Comparison of ENCODE assay signal across 8 cellular contexts in genomic region chr7:67000601-67001258, GRCh38. TPM values are rescaled to one million over a fixed set of nuclear protein-coding genes. Genes with fewer than 3 reads are reported as not detected.
A peak's percentile ranks its signal among the peaks of the same experiment; 100 is the strongest.
DNase-seq lines count a peak whose midpoint lies in the region; ATAC-seq, FAIRE-seq and TF ChIP-seq lines count a peak whose summit lies in the region.
"Not testable (repeated sequence)": the region's sequence is repeated elsewhere in the genome, so short reads cannot be mapped to it uniquely, and the experiment has no call there.

No MANE protein-coding gene starts in this region.

- 42% methylated on average over 4 of the region's 5 CpGs for WGBS in GM12878 (ENCODE audit: insufficient coverage, insufficient replicate concordance, low lambda C conversion rate, missing lambda C conversion rate)
- no CpG with 5 or more reads among the region's 5 CpGs for WGBS in mesenchymal stem cell

- not testable (repeated sequence) for H4K8ac ChIP-seq in mesenchymal stem cell (ENCODE audit: low read length)

- TF ChIP-seq CTCF in GM12878 (IDR thresholded peaks at IDR 0.05 in 2 of 3, conservative IDR thresholded peaks at IDR 0.05 in 1 of 3; ENCODE audit: control insufficient read depth in 2 of 3, extremely low read depth in 1 of 3, insufficient read depth in 1 of 3, low read depth in 3 of 3, low read length in 3 of 3) = peak in 2 of 3 experiments; percentile 4 to 11; a peak in 1 of 6 replicates
- TF ChIP-seq CTCF in fibroblast of pulmonary artery (IDR thresholded peaks at IDR 0.05; ENCODE audit: low read length, missing control alignments) = not testable (repeated sequence)

- not testable (repeated sequence) for H3K27ac ChIP-seq in CD8-positive, alpha-beta memory T cell (ENCODE audit: low read depth, low read length); GM12878 (ENCODE audit: control insufficient read depth, insufficient read depth); mesenchymal stem cell (ENCODE audit: low read length, poor library complexity, severe bottlenecking)

- not testable (repeated sequence) for H3K27me3 ChIP-seq in CD8-positive, alpha-beta memory T cell (ENCODE audit: insufficient read depth, low read length, poor library complexity, severe bottlenecking); GM12878 (replicated peaks in 1 of 2; ENCODE audit: control insufficient read depth in 2 of 2, insufficient read depth in 2 of 2, low read length in 1 of 2); mesenchymal stem cell (ENCODE audit: control insufficient read depth in 1 of 2, insufficient read depth in 1 of 2, low read length in 2 of 2)

- RAD21 ChIA-PET in GM12878 (lab: Charles Lee; ENCODE audit: unreplicated experiment) = interaction anchor here (0.6 kb wide), 1 partner anchor 188 kb away, joined by 4 read pairs; no protein-coding TSS in a partner anchor

- not testable (repeated sequence) for TF ChIP-seq POLR2A in GM12878 (IDR thresholded peaks at IDR 0.05; ENCODE audit: low read depth, low read length)

- H3K9me3 ChIP-seq in CD8-positive, alpha-beta memory T cell (ENCODE audit: low read length); GM12878 (replicated peaks; ENCODE audit: control insufficient read depth, insufficient read depth, low read length); mesenchymal stem cell (ENCODE audit: control insufficient read depth, low read length): not testable (repeated sequence)

- not testable (repeated sequence) for H2BK5ac ChIP-seq in mesenchymal stem cell (ENCODE audit: low read depth, low read length, poor library complexity, severe bottlenecking)

- BruUV-seq in GM12878 (replicated peaks; lab: Mats Ljungman, UMichigan) = not testable (repeated sequence)

- TF ChIP-seq RAD21 in GM12878 (IDR thresholded peaks at IDR 0.05; ENCODE audit: insufficient read depth, low read depth, low read length) = 0 out of 2 replicates have a peak, but pooled peaks have one; percentile 6

- H3K79me1 ChIP-seq in mesenchymal stem cell (replicated peaks; ENCODE audit: low read length, poor library complexity, severe bottlenecking) = not testable (repeated sequence)

- not testable (repeated sequence) for H3K23ac ChIP-seq in mesenchymal stem cell (ENCODE audit: low read length in 2 of 2)

- CTCF ChIA-PET in CD8-positive, alpha-beta memory T cell (lab: Charles Lee); GM12878 (lab: Yijun Ruan, JAX): not testable (repeated sequence)

- not testable (repeated sequence) for H3K27me3 Mint-ChIP-seq in CD8-positive, alpha-beta memory T cell

- H3K9ac ChIP-seq in GM12878 (ENCODE audit: control insufficient read depth, insufficient read depth, low read length); mesenchymal stem cell (ENCODE audit: low read length): not testable (repeated sequence)

- in situ Hi-C loops in GM12878 (cut with MboI) = not testable (repeated sequence)

- POLR2A ChIA-PET in CD8-positive, alpha-beta memory T cell (lab: Charles Lee); GM12878 (lab: Charles Lee): not testable (repeated sequence)

- not testable (repeated sequence) for ATAC-seq in GM12878

- intact Hi-C loops in GM12878 (cut with micrococcal nuclease; ENCODE audit: unreplicated experiment) = loop anchor here (10.0 kb wide), 1 partner anchor 446 kb away; no protein-coding TSS in a partner anchor

- H3K27ac Mint-ChIP-seq in CD8-positive, alpha-beta memory T cell = peak overlapping the region in 5 of 8 donors; percentile 57 to 90 (median 84)

- FAIRE-seq in GM19239 (lab: Jason Lieb, UNC) = peak; percentile 93
- peak; percentile 96 for FAIRE-seq in GM12878 (lab: Jason Lieb, UNC)

- H4K91ac ChIP-seq in mesenchymal stem cell (ENCODE audit: low read length) = not testable (repeated sequence)

- H2BK12ac ChIP-seq in mesenchymal stem cell (ENCODE audit: low read length in 2 of 2) = not testable (repeated sequence)

- H2BK15ac ChIP-seq in mesenchymal stem cell (ENCODE audit: low read depth, poor library complexity, severe bottlenecking) = not testable (repeated sequence)

- H3K4me2 ChIP-seq in GM12878 (ENCODE audit: control insufficient read depth, insufficient read depth); mesenchymal stem cell (ENCODE audit: low read length, poor library complexity, severe bottlenecking): not testable (repeated sequence)

- H3K4ac ChIP-seq in mesenchymal stem cell (ENCODE audit: low read depth in 1 of 2, low read length in 2 of 2) = not testable (repeated sequence)

- not testable (repeated sequence) for H3K9me3 Mint-ChIP-seq in CD8-positive, alpha-beta memory T cell

- not testable (repeated sequence) for H3K36me3 ChIP-seq in CD8-positive, alpha-beta memory T cell (ENCODE audit: insufficient read depth, low read length); GM12878 (ENCODE audit: control insufficient read depth in 2 of 2, insufficient read depth in 2 of 2, low read length in 1 of 2); mesenchymal stem cell (ENCODE audit: control insufficient read depth in 1 of 2, insufficient read depth in 2 of 2, low read depth in 1 of 2, low read length in 2 of 2)

- H3K4me3 ChIP-seq in CD8-positive, alpha-beta memory T cell (ENCODE audit: low read length); GM12878; fibroblast of pulmonary artery (replicated peaks; ENCODE audit: low read depth, low read length); mesenchymal stem cell (ENCODE audit: insufficient read depth in 1 of 2, low read depth in 1 of 2, low read length in 2 of 2): not testable (repeated sequence)

- not testable (repeated sequence) for H2BK120ac ChIP-seq in mesenchymal stem cell (ENCODE audit: low read depth, low read length)

- not testable (repeated sequence) for H2AK5ac ChIP-seq in mesenchymal stem cell (ENCODE audit: low read length, severe bottlenecking)

- DNase-seq in CD8-positive, alpha-beta memory T cell = peak in 2 of 5 donors; percentile 21 to 43
- DNase-seq in GM19239 (ENCODE audit: insufficient read length, low spot score); GM12878 (ENCODE audit: low read depth, low spot score): not testable (repeated sequence)
- DNase-seq in NCI-H146 (lab: John Stamatoyannopoulos, UW) (peak; percentile 16), SHP77 (lab: John Stamatoyannopoulos, UW) (peak; percentile 13 to 21), fibroblast of pulmonary artery (ENCODE audit: low read depth) (peak; percentile 26), mesenchymal stem cell (peak; percentile 34)
- peak; percentile 6 for DNase-seq in stimulated activated CD4-positive, alpha-beta T cell treated with anti-CD3 and anti-CD28 coated beads, Interleukin-4, amount 100 ng/mL, for 24 hours

- peaks cover 15 to 35% (median 17%) of the 10 kb centered on the region in 3 donors for H3K4me1 Mint-ChIP-seq in CD8-positive, alpha-beta memory T cell

- H3K18ac ChIP-seq in mesenchymal stem cell (ENCODE audit: low read depth in 1 of 2, low read length in 2 of 2) = not testable (repeated sequence)

- H3K79me2 ChIP-seq in GM12878 (ENCODE audit: control insufficient read depth, insufficient read depth, low read length) = not testable (repeated sequence)

- not testable (repeated sequence) for H4K20me1 ChIP-seq in GM12878 (ENCODE audit: control insufficient read depth, insufficient read depth)

- H3K36me3 Mint-ChIP-seq in CD8-positive, alpha-beta memory T cell = peaks cover 0 to 51% (median 4%) of the 10 kb centered on the region in 3 donors

- SMC1A ChIA-PET in GM12878 (lab: Charles Lee; ENCODE audit: uncharacterized antibody, unreplicated experiment) = not testable (repeated sequence)

- H3K4me3 Mint-ChIP-seq in CD8-positive, alpha-beta memory T cell = peak overlapping the region in 2 of 7 donors; percentile 44 to 76

- H3K4me1 ChIP-seq in CD8-positive, alpha-beta memory T cell (ENCODE audit: insufficient read depth, low read length); GM12878 (ENCODE audit: control insufficient read depth, insufficient read depth, low read length); mesenchymal stem cell (ENCODE audit: control insufficient read depth, insufficient read depth, low read depth, low read length): not testable (repeated sequence)

- TF ChIP-seq EP300 in GM12878 (IDR thresholded peaks at IDR 0.05; ENCODE audit: borderline replicate concordance in 1 of 2, control insufficient read depth in 1 of 2, low read depth in 2 of 2, low read length in 2 of 2) = not testable (repeated sequence)

- not testable (repeated sequence) for H3K14ac ChIP-seq in mesenchymal stem cell (ENCODE audit: low read length in 2 of 2)

- H2AFZ ChIP-seq in GM12878 (ENCODE audit: control insufficient read depth, low read depth, low read length); mesenchymal stem cell (ENCODE audit: low read depth, low read length): not testable (repeated sequence)

RNA-seq across cellular contexts. Expression of gene TYW1, which starts 4.1 kb away (rescaled TPM):
- total RNA-seq in CD8-positive, alpha-beta memory T cell = 10 to 100 TPM; 20.2 to 21.5 TPM
- polyA plus RNA-seq in CD8-positive, alpha-beta memory T cell = 26.5 TPM
- 68.4 and 80.7 TPM in 2 replicates for total RNA-seq in GM12878 (2013; cell fraction: nucleolus; rRNA removed)
- total RNA-seq in GM12878 (2014; rRNA removed) (18.2 and 19.6 TPM in 2 replicates), GM12878 (2014; rRNA removed; fragmentation: Illumina TruSeq; extraction: Trizol) (20.9 and 23.7 TPM in 2 replicates), GM12878 (2021) (18.7 and 18.9 TPM in 2 replicates)
- 7.5 TPM for polyA plus RNA-seq in GM12878 (2011; ENCODE audit: low read depth)
- polyA plus RNA-seq in GM12878 (2011; rRNA removed) (16.9 and 19.3 TPM in 2 replicates), GM12878 (2014; fragmentation: Illumina TruSeq; extraction: Trizol) (21.6 and 21.9 TPM in 2 replicates), GM12878 (2014; fragmentation: Nextera tagmentation; extraction: Ambion mirVana) (10 to 100 TPM; 11.3 to 17.4 TPM), GM12878 (2014; rRNA removed) (13.7 and 15.3 TPM in 2 replicates), GM12878 (2016; fragmentation: Nextera tagmentation; extraction: Ambion mirVana) (10 to 100 TPM; 26.5 to 29.0 TPM)
- 11.9 and 12.1 TPM in 2 replicates for polyA plus RNA-seq in GM12878 (2011; cell fraction: cytosol; rRNA removed)
- polyA plus RNA-seq in GM12878 (2011; cell fraction: nucleus; rRNA removed) = 9.4 and 10.9 TPM in 2 replicates
- polyA plus RNA-seq in GM12878 (2012) = 9.2 and 10.2 TPM in 2 replicates
- polyA minus RNA-seq in GM12878 (2011; rRNA and poly(A)+ RNA removed) = 27.8 and 29.3 TPM in 2 replicates
- polyA minus RNA-seq in GM12878 (2011; cell fraction: cytosol; rRNA and poly(A)+ RNA removed) = 5.5 and 7.2 TPM in 2 replicates
- polyA minus RNA-seq in GM12878 (2011; cell fraction: nucleus; rRNA and poly(A)+ RNA removed) = 15.5 and 15.9 TPM in 2 replicates
- 10.9 TPM for polyA plus RNA-seq in mesenchymal stem cell (2013, experiment 1 of 2)
- 10.6 TPM for polyA plus RNA-seq in mesenchymal stem cell (2013, experiment 2 of 2)

RNA-seq across cellular contexts. Expression of gene SBDS, which starts 5.3 kb away (rescaled TPM):
- total RNA-seq in CD8-positive, alpha-beta memory T cell = 10 to 100 TPM; 91.6 to 92.0 TPM
- 79.5 TPM for polyA plus RNA-seq in CD8-positive, alpha-beta memory T cell
- total RNA-seq in GM12878 (2013; cell fraction: nucleolus; rRNA removed) = 5.2 and 9.0 TPM in 2 replicates
- total RNA-seq in GM12878 (2014; rRNA removed) (28.7 and 33.1 TPM in 2 replicates), GM12878 (2014; rRNA removed; fragmentation: Illumina TruSeq; extraction: Trizol) (33.2 and 35.4 TPM in 2 replicates), GM12878 (2021) (29.4 and 31.2 TPM in 2 replicates)
- 19.8 TPM for polyA plus RNA-seq in GM12878 (2011; ENCODE audit: low read depth)
- polyA plus RNA-seq in GM12878 (2011; rRNA removed) (31.0 and 52.0 TPM in 2 replicates), GM12878 (2014; fragmentation: Illumina TruSeq; extraction: Trizol) (46.6 and 61.2 TPM in 2 replicates), GM12878 (2014; fragmentation: Nextera tagmentation; extraction: Ambion mirVana) (10 to 100 TPM; 22.4 to 34.3 TPM), GM12878 (2014; rRNA removed) (26.7 and 30.9 TPM in 2 replicates), GM12878 (2016; fragmentation: Nextera tagmentation; extraction: Ambion mirVana) (10 to 100 TPM; 60.1 to 63.0 TPM)
- polyA plus RNA-seq in GM12878 (2011; cell fraction: cytosol; rRNA removed) = 10.0 and 13.9 TPM in 2 replicates
- 9.9 and 13.1 TPM in 2 replicates for polyA plus RNA-seq in GM12878 (2011; cell fraction: nucleus; rRNA removed)
- 25.1 and 25.9 TPM in 2 replicates for polyA plus RNA-seq in GM12878 (2012)
- 6.9 and 14.0 TPM in 2 replicates for polyA minus RNA-seq in GM12878 (2011; rRNA and poly(A)+ RNA removed)
- 11.2 and 12.4 TPM in 2 replicates for polyA minus RNA-seq in GM12878 (2011; cell fraction: cytosol; rRNA and poly(A)+ RNA removed)
- polyA minus RNA-seq in GM12878 (2011; cell fraction: nucleus; rRNA and poly(A)+ RNA removed) = 5.4 and 11.7 TPM in 2 replicates
- 134 TPM for polyA plus RNA-seq in mesenchymal stem cell (2013, experiment 1 of 2)
- polyA plus RNA-seq in mesenchymal stem cell (2013, experiment 2 of 2) = 139 TPM
